Comparison of ENCODE assay signal across 8 cellular contexts in the genomic region with DNA sequence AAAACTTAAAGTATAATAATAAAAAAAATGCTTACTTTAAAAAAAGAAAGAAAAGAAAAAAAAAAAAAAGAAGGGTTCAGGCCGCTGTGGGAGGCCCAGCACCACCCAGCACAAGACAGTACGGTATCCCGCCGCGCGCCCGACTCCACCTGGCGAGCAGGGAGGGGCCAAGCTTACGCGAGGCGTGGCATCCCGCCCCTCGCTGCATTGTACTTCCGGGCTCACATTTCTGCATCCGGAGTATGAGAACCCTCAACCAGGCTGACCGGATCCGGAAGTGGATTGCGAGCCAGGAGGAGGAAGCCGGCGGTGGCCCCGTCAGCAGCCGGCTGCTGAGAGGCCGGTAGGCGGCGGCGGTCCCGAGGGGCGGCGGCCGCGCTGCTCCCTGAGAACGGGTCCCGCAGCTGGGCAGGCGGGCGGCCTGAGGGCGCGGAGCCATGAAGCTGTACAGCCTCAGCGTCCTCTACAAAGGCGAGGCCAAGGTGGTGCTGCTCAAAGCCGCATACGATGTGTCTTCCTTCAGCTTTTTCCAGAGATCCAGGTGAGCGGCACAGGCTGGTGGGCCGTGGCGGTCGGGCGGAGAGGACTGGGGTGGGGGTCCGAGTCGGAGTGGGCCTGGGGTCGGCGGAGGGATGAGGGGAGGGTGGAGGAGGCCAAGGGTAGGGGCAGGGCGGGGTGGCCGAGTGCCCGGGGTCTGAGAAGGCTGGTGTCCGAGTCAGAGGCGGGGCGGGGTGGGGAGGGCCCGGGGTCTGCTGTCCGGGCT. TPM values are rescaled to one million over a fixed set of nuclear protein-coding genes. Genes with fewer than 3 reads are reported as not detected.
DNase-seq lines count a peak whose midpoint lies in the region; TF ChIP-seq lines count a peak whose summit lies in the region.

A gene (plus strand): TSS at position 280 of the 763 bp plus-strand sequence. CDS start 158 bp downstream, at position 438.

- DNase-seq in GDM1 (lab: John Stamatoyannopoulos, UW), result peak; percentile 90
- DNase-seq in HAP-1 (ENCODE audit: low spot score in 2 of 2), result peak; percentile 92 to 96
- peak; percentile 96 for DNase-seq in MG63
- peak; percentile 92 for DNase-seq in SHP77 treated with DMSO at 0.1 percent for 48 hours (lab: John Stamatoyannopoulos, UW)
- peak; percentile 74 for DNase-seq in activated gamma-delta T cell (lab: John Stamatoyannopoulos, UW)
- peak; percentile 90 to 98 for DNase-seq in foreskin fibroblast
- peak; percentile 75 for DNase-seq in neural crest cell (ENCODE audit: low read depth, low spot score)

- H3K4me1 Mint-ChIP-seq in neural crest cell, result peaks cover 23% of the 10 kb centered on the region

- peak within 1 kb of the TSS; percentile 92 for H3K4me3 Mint-ChIP-seq in neural crest cell

- H3K27me3 ChIP-seq in HAP-1 (ENCODE audit: low read depth) (no peaks in the 10 kb centered on the region), MG63 (no peaks in the 10 kb centered on the region), stomach smooth muscle (ENCODE audit: control insufficient read depth in 1 of 2, insufficient read depth in 2 of 2, low read length in 2 of 2) (peaks cover 0 to 3% of the 10 kb centered on the region in 2 donors)

- peak within 1 kb of the TSS; percentile 83 for H3K27ac Mint-ChIP-seq in neural crest cell (ENCODE audit: unreplicated experiment)

- H3K4me1 ChIP-seq in HAP-1 (peaks cover 4% of the 10 kb centered on the region), stomach smooth muscle (ENCODE audit: control insufficient read depth, insufficient read depth, low read length) (peaks cover 11% of the 10 kb centered on the region)

- in situ Hi-C loops in HAP-1 (cut with MboI; ENCODE audit: low sequenced_read_pairs), result no loop called here

- H3K9me3 ChIP-seq in HAP-1 (peaks cover 6% of the 10 kb centered on the region; the same call in 1 of the 2 replicates), MG63 (no peaks in the 10 kb centered on the region), stomach smooth muscle (ENCODE audit: control insufficient read depth in 2 of 2, low read length in 2 of 2) (no peaks in the 10 kb centered on the region)

- H3K9me3 Mint-ChIP-seq in neural crest cell, result no peaks in the 10 kb centered on the region

- H3K36me3 ChIP-seq in HAP-1 (replicated peaks) (peaks cover 16% of the 10 kb centered on the region), MG63 (peaks cover 26% of the 10 kb centered on the region), stomach smooth muscle (ENCODE audit: control insufficient read depth in 2 of 2, insufficient read depth in 2 of 2, low read length in 2 of 2) (peaks cover 14% of the 10 kb centered on the region in 2 donors)

- H3K36me3 Mint-ChIP-seq in neural crest cell (ENCODE audit: low read depth), result peaks cover 2% of the 10 kb centered on the region

- H3K4me3 ChIP-seq in HAP-1 (peak within 1 kb of the TSS; percentile 90), MG63 (peak within 1 kb of the TSS; percentile 95), foreskin fibroblast (ENCODE audit: low read depth in 1 of 2, low read length in 2 of 2) (peak within 1 kb of the TSS; percentile 93 to 96), stomach smooth muscle (ENCODE audit: low read length in 2 of 2) (peak within 1 kb of the TSS; percentile 88 to 93)

- H3K9ac ChIP-seq in stomach smooth muscle (ENCODE audit: low read length in 2 of 2), result peak within 1 kb of the TSS; percentile 79 to 88

- TF ChIP-seq CTCF in foreskin fibroblast (IDR thresholded peaks at IDR 0.05; ENCODE audit: low read depth, low read length) (peak; percentile 64), neural crest cell (conservative IDR thresholded peaks at IDR 0.05) (peak; percentile 69)

- peak within 1 kb of the TSS; percentile 24 for H3K27ac ChIP-seq in stomach smooth muscle (ENCODE audit: low read length)

- peaks cover 35% of the 10 kb centered on the region for H3K27me3 Mint-ChIP-seq in neural crest cell (ENCODE audit: low read depth)

RNA-seq across cellular contexts. Expression of the gene that starts here (rescaled TPM):
- 121 and 140 TPM in 2 replicates for total RNA-seq in MG63 (2014; rRNA removed; shearing (Covaris generic); ENCODE audit: low replicate concordance)
- 95.9 and 97.4 TPM in 2 replicates for total RNA-seq in neural crest cell

Comparison
In these comparisons a context has a peak if more than half of its experiments do, and no peak if none do; other contexts are left out.
1. Peak in every context shown above with its lines: DNase-seq, H3K4me3 ChIP-seq and H3K27ac ChIP-seq.